Comparison of ENCODE assay signal across 1 cellular context in the genomic region with DNA sequence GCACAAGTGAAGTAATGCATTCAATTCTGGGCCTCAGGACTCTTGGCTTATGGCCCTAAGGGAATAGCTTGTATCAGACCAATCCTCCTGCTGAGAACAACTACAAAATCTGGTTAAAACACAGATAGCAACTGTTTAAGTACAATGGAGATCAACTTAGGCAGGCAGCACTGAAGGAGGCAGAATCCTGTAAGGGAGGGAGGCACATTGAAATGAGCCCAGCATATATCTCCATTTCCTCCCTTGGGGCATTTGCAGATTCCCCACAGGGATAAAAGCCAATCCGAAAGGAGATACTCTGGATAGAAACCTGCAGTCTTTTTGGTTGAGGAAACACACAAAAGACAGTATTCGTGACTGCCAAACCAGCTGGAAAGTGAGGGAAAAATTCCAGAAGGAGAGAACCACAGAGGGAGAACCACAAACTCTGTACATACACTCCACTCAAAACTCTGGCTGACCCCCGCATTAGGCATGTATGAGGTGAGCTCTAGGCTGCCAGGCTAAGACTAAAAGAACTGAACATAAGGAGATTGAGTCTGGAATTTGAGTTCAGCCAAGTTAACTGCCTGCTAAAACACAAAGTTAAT.
TF ChIP-seq lines count a peak whose summit lies in the region.

No MANE protein-coding gene starts in this region.

TF ChIP-seq in GM23338, 12 proteins besides CTCF, POLR2A, EP300 and RAD21:
- TF ChIP-seq, protein P1, sequence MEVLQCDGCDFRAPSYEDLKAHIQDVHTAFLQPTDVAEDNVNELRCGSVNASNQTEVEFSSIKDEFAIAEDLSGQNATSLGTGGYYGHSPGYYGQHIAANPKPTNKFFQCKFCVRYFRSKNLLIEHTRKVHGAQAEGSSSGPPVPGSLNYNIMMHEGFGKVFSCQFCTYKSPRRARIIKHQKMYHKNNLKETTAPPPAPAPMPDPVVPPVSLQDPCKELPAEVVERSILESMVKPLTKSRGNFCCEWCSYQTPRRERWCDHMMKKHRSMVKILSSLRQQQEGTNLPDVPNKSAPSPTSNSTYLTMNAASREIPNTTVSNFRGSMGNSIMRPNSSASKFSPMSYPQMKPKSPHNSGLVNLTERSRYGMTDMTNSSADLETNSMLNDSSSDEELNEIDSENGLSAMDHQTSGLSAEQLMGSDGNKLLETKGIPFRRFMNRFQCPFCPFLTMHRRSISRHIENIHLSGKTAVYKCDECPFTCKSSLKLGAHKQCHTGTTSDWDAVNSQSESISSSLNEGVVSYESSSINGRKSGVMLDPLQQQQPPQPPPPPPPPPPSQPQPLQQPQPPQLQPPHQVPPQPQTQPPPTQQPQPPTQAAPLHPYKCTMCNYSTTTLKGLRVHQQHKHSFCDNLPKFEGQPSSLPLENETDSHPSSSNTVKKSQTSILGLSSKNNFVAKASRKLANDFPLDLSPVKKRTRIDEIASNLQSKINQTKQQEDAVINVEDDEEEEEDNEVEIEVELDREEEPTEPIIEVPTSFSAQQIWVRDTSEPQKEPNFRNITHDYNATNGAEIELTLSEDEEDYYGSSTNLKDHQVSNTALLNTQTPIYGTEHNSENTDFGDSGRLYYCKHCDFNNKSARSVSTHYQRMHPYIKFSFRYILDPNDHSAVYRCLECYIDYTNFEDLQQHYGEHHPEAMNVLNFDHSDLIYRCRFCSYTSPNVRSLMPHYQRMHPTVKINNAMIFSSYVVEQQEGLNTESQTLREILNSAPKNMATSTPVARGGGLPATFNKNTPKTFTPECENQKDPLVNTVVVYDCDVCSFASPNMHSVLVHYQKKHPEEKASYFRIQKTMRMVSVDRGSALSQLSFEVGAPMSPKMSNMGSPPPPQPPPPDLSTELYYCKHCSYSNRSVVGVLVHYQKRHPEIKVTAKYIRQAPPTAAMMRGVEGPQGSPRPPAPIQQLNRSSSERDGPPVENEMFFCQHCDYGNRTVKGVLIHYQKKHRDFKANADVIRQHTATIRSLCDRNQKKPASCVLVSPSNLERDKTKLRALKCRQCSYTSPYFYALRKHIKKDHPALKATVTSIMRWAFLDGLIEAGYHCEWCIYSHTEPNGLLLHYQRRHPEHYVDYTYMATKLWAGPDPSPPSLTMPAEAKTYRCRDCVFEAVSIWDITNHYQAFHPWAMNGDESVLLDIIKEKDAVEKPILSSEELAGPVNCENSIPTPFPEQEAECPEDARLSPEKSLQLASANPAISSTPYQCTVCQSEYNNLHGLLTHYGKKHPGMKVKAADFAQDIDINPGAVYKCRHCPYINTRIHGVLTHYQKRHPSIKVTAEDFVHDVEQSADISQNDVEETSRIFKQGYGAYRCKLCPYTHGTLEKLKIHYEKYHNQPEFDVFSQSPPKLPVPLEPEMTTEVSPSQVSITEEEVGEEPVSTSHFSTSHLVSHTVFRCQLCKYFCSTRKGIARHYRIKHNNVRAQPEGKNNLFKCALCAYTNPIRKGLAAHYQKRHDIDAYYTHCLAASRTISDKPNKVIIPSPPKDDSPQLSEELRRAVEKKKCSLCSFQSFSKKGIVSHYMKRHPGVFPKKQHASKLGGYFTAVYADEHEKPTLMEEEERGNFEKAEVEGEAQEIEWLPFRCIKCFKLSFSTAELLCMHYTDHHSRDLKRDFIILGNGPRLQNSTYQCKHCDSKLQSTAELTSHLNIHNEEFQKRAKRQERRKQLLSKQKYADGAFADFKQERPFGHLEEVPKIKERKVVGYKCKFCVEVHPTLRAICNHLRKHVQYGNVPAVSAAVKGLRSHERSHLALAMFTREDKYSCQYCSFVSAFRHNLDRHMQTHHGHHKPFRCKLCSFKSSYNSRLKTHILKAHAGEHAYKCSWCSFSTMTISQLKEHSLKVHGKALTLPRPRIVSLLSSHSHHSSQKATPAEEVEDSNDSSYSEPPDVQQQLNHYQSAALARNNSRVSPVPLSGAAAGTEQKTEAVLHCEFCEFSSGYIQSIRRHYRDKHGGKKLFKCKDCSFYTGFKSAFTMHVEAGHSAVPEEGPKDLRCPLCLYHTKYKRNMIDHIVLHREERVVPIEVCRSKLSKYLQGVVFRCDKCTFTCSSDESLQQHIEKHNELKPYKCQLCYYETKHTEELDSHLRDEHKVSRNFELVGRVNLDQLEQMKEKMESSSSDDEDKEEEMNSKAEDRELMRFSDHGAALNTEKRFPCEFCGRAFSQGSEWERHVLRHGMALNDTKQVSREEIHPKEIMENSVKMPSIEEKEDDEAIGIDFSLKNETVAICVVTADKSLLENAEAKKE (CRISPR knock-in tag; IDR thresholded peaks at IDR 0.05): no peak
- TF ChIP-seq POLR2AphosphoS5 (IDR thresholded peaks at IDR 0.05; ENCODE audit: low read depth) (no peak), EZH2phosphoT487 (IDR thresholded peaks at IDR 0.05; ENCODE audit: unreplicated experiment) (no peak), ZNF114 (CRISPR knock-in tag; IDR thresholded peaks at IDR 0.05) (no peak), EZH2 (IDR thresholded peaks at IDR 0.05; ENCODE audit: low read depth, unreplicated experiment) (no peak), CREB1 (CRISPR knock-in tag; IDR thresholded peaks at IDR 0.05; ENCODE audit: low read depth) (no peak), NANOG (IDR thresholded peaks at IDR 0.05; ENCODE audit: borderline replicate concordance) (no peak)
- TF ChIP-seq, protein P2, sequence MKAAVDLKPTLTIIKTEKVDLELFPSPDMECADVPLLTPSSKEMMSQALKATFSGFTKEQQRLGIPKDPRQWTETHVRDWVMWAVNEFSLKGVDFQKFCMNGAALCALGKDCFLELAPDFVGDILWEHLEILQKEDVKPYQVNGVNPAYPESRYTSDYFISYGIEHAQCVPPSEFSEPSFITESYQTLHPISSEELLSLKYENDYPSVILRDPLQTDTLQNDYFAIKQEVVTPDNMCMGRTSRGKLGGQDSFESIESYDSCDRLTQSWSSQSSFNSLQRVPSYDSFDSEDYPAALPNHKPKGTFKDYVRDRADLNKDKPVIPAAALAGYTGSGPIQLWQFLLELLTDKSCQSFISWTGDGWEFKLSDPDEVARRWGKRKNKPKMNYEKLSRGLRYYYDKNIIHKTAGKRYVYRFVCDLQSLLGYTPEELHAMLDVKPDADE (IDR thresholded peaks at IDR 0.05): no peak
